8 cellular contexts compared by ENCODE assay signal in the genomic region with DNA sequence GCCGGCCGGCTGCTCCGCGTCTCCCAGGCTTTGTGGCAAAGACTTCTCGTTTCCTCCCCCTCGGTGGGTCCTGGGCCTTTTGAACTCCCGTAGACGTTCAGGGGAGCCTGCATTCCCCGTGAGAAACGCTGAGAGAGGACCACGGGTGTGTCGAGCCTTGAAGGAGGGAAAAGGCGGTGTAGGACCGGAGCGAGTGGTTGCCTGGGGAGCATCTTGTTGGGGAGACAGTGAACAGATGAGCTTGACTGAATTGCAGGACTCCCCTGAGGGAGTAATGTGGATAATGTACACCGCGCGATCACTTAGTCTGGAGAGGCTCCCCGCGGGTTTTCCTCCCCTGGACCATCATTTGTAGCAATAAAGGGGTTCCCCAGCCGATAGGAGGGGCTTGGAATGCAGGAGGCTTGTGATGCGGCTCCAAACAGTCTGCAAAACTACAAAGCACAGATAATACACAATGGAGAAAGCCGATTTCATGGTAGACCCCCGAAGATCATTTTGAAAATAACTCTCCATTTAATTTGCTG. TPM values are rescaled to one million over a fixed set of nuclear protein-coding genes. Genes with fewer than 3 reads are reported as not detected.
DNase-seq lines count a peak whose midpoint lies in the region; ATAC-seq, FAIRE-seq and TF ChIP-seq lines count a peak whose summit lies in the region.

No MANE protein-coding gene starts in this region.

- TF ChIP-seq POLR2A in H54 (IDR thresholded peaks at IDR 0.05; ENCODE audit: low read depth, low read length): peak; percentile 67; the same call in 1 of the 2 replicates

- H3K27me3 ChIP-seq in endodermal cell (ENCODE audit: control insufficient read depth, insufficient read depth, low read length, poor library complexity, severe bottlenecking) (peaks cover 19% of the 10 kb centered on the region), neural cell (ENCODE audit: insufficient read depth, low read depth, low read length) (peaks cover 10% of the 10 kb centered on the region)

- 0 to 1% methylated on average over 18 to 24 of the region's 24 CpGs for WGBS in endodermal cell (ENCODE audit: insufficient coverage in 1 of 2, insufficient read length in 1 of 2), 2 experiments

- peak; percentile 23 for ATAC-seq in GM18502 (IDR thresholded peaks at IDR 0.05; ENCODE audit: poor library complexity, unreplicated experiment)

- no peaks in the 10 kb centered on the region for H3K9me3 Mint-ChIP-seq in endodermal cell

- H3K4me1 Mint-ChIP-seq in endodermal cell: peaks cover 27% of the 10 kb centered on the region

- no peaks in the 10 kb centered on the region for H3K9me2 ChIP-seq in neural cell (ENCODE audit: insufficient read depth, low read length)

- H3K36me3 Mint-ChIP-seq in endodermal cell (ENCODE audit: low read depth): peaks cover 3% of the 10 kb centered on the region

- peak overlapping the region; percentile 91 for H3K27ac Mint-ChIP-seq in endodermal cell

- no peaks in the 10 kb centered on the region for H4K20me1 ChIP-seq in neural cell (ENCODE audit: insufficient read depth)

- DNase-seq in H54 (ENCODE audit: insufficient read length, low spot score) (no peak), NCI-H69 (lab: John Stamatoyannopoulos, UW) (peak; percentile 79), endodermal cell (no peak), globus pallidus (ENCODE audit: low spot score) (no peak), GF-D8 (lab: John Stamatoyannopoulos, UW) (no peak), HTR-8/SVneo (ENCODE audit: insufficient read length, low spot score) (no peak)

- H3K27ac ChIP-seq in endodermal cell (ENCODE audit: low read depth, low read length) (peak overlapping the region; percentile 71), neural cell (ENCODE audit: low read length) (peak overlapping the region; percentile 89)

- no peaks in the 10 kb centered on the region for H3K9me3 ChIP-seq in endodermal cell (ENCODE audit: control insufficient read depth, low read length)
- no peaks in the 10 kb centered on the region for H3K9me3 ChIP-seq in neural cell (ENCODE audit: low read length)

- peak; percentile 11 for TF ChIP-seq EP300 in neural cell (conservative IDR thresholded peaks at IDR 0.05; ENCODE audit: poor library complexity, severe bottlenecking)

- peak; percentile 54 for TF ChIP-seq RAD21 in neural cell (conservative IDR thresholded peaks at IDR 0.05)

- FAIRE-seq in H54 (lab: Jason Lieb, UNC) (peak; percentile 6), HTR-8/SVneo (lab: Jason Lieb, UNC) (no peak)

- H3K9ac ChIP-seq in endodermal cell (ENCODE audit: extremely low read depth, low read length, poor library complexity, severe bottlenecking): peak overlapping the region; percentile 75
- peak overlapping the region; percentile 85 for H3K9ac ChIP-seq in neural cell (ENCODE audit: low read length)

- peak overlapping the region; percentile 95 for H3K4me3 Mint-ChIP-seq in endodermal cell

- peaks cover 28% of the 10 kb centered on the region for H3K79me2 ChIP-seq in neural cell (replicated peaks; ENCODE audit: insufficient read depth, low read length)

- H3K4me1 ChIP-seq in endodermal cell (ENCODE audit: control insufficient read depth, insufficient read depth, low read length): peaks cover 9% of the 10 kb centered on the region

- peak overlapping the region; percentile 84 for H2AFZ ChIP-seq in neural cell (ENCODE audit: low read depth, low read length)

- H3K36me3 ChIP-seq in endodermal cell (ENCODE audit: control insufficient read depth, insufficient read depth, low read length): no peaks in the 10 kb centered on the region
- H3K36me3 ChIP-seq in neural cell (ENCODE audit: insufficient read depth, low read length): no peaks in the 10 kb centered on the region

- no peaks in the 10 kb centered on the region for H3F3A ChIP-seq in neural cell (ENCODE audit: insufficient read depth, low read length, poor library complexity, severe bottlenecking)

- TF ChIP-seq CTCF in endodermal cell (conservative IDR thresholded peaks at IDR 0.05) (no peak), neural cell (IDR thresholded peaks at IDR 0.05; ENCODE audit: poor library complexity, severe bottlenecking) (no peak)

- peak overlapping the region; percentile 77 for H3K4me2 ChIP-seq in neural cell (ENCODE audit: low read length)

- H3K4me3 ChIP-seq in endodermal cell (ENCODE audit: low read length) (peak overlapping the region; percentile 93), neural cell (ENCODE audit: low read length) (peak overlapping the region; percentile 96)

- H3K27me3 Mint-ChIP-seq in endodermal cell (ENCODE audit: insufficient read depth): peaks cover 23% of the 10 kb centered on the region

TF ChIP-seq in neural cell, 6 proteins besides CTCF, POLR2A, EP300 and RAD21:
- TF ChIP-seq MXI1 (conservative IDR thresholded peaks at IDR 0.05; ENCODE audit: poor library complexity, severe bottlenecking) (no peak), EZH2 (IDR thresholded peaks at IDR 0.05; ENCODE audit: borderline replicate concordance, insufficient read depth, low read length, poor library complexity, severe bottlenecking) (no peak), TAF1 (IDR thresholded peaks at IDR 0.05; ENCODE audit: low read depth) (peak; percentile 6), POLR2AphosphoS5 (IDR thresholded peaks at IDR 0.05) (peak; percentile 30), SMC3 (conservative IDR thresholded peaks at IDR 0.05; ENCODE audit: poor library complexity) (peak; percentile 43)
- TF ChIP-seq, protein P1, sequence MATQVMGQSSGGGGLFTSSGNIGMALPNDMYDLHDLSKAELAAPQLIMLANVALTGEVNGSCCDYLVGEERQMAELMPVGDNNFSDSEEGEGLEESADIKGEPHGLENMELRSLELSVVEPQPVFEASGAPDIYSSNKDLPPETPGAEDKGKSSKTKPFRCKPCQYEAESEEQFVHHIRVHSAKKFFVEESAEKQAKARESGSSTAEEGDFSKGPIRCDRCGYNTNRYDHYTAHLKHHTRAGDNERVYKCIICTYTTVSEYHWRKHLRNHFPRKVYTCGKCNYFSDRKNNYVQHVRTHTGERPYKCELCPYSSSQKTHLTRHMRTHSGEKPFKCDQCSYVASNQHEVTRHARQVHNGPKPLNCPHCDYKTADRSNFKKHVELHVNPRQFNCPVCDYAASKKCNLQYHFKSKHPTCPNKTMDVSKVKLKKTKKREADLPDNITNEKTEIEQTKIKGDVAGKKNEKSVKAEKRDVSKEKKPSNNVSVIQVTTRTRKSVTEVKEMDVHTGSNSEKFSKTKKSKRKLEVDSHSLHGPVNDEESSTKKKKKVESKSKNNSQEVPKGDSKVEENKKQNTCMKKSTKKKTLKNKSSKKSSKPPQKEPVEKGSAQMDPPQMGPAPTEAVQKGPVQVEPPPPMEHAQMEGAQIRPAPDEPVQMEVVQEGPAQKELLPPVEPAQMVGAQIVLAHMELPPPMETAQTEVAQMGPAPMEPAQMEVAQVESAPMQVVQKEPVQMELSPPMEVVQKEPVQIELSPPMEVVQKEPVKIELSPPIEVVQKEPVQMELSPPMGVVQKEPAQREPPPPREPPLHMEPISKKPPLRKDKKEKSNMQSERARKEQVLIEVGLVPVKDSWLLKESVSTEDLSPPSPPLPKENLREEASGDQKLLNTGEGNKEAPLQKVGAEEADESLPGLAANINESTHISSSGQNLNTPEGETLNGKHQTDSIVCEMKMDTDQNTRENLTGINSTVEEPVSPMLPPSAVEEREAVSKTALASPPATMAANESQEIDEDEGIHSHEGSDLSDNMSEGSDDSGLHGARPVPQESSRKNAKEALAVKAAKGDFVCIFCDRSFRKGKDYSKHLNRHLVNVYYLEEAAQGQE (IDR thresholded peaks at IDR 0.05; ENCODE audit: borderline replicate concordance): no peak

RNA-seq across cellular contexts. Expression of a gene that starts 0.8 kb away (rescaled TPM):
- total RNA-seq in endodermal cell: 10 to 100 TPM; 52.4 to 56.1 TPM
- 23.2 TPM for polyA plus RNA-seq in endodermal cell (2013, experiment 1 of 2)
- 23.1 TPM for polyA plus RNA-seq in endodermal cell (2013, experiment 2 of 2)
- 12.2 and 20.5 TPM in 2 replicates for polyA plus RNA-seq in neural cell
- 130 and 142 TPM in 2 replicates for polyA minus RNA-seq in neural cell
